ENCODE assay signal across 23 cellular contexts in genomic region chr7:156656598-156656997, GRCh38.
DNase-seq lines count a peak whose midpoint lies in the region; ATAC-seq, FAIRE-seq and TF ChIP-seq lines count a peak whose summit lies in the region.
"Had no signal": no experiment of that assay in that cellular context is flagged by ENCODE, and none has a peak within 500 bp of the region (broad histone marks: within the 10 kb centered on the region; RNA-seq: fewer than 3 reads in every experiment).

No MANE protein-coding gene starts in this region.

- H3K4me3 ChIP-seq in neuron (ENCODE audit: low read length), result no peak overlapping the region
- no peak overlapping the region for H3K4me3 ChIP-seq in coronary artery
- H3K4me3 ChIP-seq: breast epithelium, pancreas, Peyer's patch, upper lobe of right lung had no signal

- no peak overlapping the region for H3K27ac ChIP-seq in coronary artery
- H3K27ac ChIP-seq: breast epithelium, pancreas, Peyer's patch, upper lobe of right lung had no signal

- H2AFZ ChIP-seq in neuron (ENCODE audit: low read depth, low read length), result peak overlapping the region; percentile 21

- ATAC-seq in GM21576 (IDR thresholded peaks at IDR 0.05; ENCODE audit: unreplicated experiment) (peak; percentile 42), HG02981 (IDR thresholded peaks at IDR 0.05; ENCODE audit: unreplicated experiment) (peak; percentile 52)
- ATAC-seq: activated CD4-positive, CD25-positive, alpha-beta regulatory T cell treated with anti-CD3 and anti-CD28 coated beads, Interleukin-2, amount 50 U/mL, for 24 hours; pancreas; upper lobe of right lung had no signal

- FAIRE-seq in GM18507 (lab: Jason Lieb, UNC), result peak; percentile 46
- FAIRE-seq: kidney, pancreas had no signal

- TF ChIP-seq CTCF in coronary artery (IDR thresholded peaks at IDR 0.05), result no peak

- H3K36me3 ChIP-seq in neuron (ENCODE audit: insufficient read depth, low read length), result no peaks in the 10 kb centered on the region
- H3K36me3 ChIP-seq: breast epithelium, pancreas, Peyer's patch, upper lobe of right lung had no signal

- no peaks in the 10 kb centered on the region for H3K27me3 ChIP-seq in neuron (ENCODE audit: insufficient read depth, low read length)
- H3K27me3 ChIP-seq: breast epithelium, pancreas, Peyer's patch, upper lobe of right lung had no signal

- DNase-seq in GM18507 (ENCODE audit: extremely low spot score, insufficient read length, low read depth) (no peak), coronary artery (ENCODE audit: low spot score) (no peak), NCI-H1436 treated with DMSO at 0.1 percent for 48 hours (lab: John Stamatoyannopoulos, UW) (no peak)
- no peak for DNase-seq in effector CD8-positive, alpha-beta T cell (lab: John Stamatoyannopoulos, UW)
- DNase-seq: activated CD8-positive, alpha-beta memory T cell treated with anti-CD3 and anti-CD28 coated beads for 24 hours; DND-41; foreskin fibroblast; HCEC 1CT; hypothalamus; KG1; kidney; NCI-H1048; NCI-H2107; pancreas; Peyer's patch; stimulated activated CD4-positive, alpha-beta T cell treated with anti-CD3 and anti-CD28 coated beads, Interleukin-2, amount 100 ng/mL, for 24 hours; T-helper 9 cell; upper lobe of right lung had no signal

- no peaks in the 10 kb centered on the region for H3K9me3 ChIP-seq in neuron (ENCODE audit: low read length)
- H3K9me3 ChIP-seq: breast epithelium, pancreas, Peyer's patch, upper lobe of right lung had no signal

- H3K4me1 ChIP-seq in neuron (ENCODE audit: insufficient read depth, low read length), result peaks cover 13% of the 10 kb centered on the region
- H3K4me1 ChIP-seq: breast epithelium, pancreas, Peyer's patch, upper lobe of right lung had no signal
